Comparison of ENCODE assay signal across 8 cellular contexts in the genomic region with DNA sequence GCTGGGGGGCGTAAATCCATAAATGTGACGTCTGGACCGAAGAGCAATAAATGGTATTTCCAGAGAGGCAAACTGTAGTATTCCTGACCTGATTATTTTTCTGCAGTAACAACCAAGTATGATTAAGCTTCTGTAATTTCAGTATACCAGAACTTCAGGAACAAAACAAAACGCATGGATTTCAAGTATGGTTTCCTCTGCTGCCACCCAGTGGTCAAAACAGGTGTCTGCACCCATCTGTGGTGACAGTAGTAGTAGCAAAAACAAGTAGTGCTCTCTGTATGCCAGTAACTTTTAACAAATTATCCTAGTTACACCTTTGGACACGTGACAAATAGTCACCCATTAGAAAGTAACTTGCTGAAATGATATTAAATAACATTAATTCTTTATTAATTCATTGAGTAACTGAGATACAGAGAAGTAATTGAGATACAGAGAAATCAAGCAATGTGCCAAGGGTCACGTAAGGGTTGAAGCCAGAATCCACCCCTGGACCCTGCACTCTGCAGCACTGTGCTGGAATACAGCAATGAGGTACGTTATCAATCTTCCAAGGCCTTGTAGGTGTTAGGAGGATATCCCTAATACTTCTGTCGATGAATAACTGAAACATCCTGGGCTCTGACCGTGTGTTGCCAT. TPM values are rescaled to one million over a fixed set of nuclear protein-coding genes. Genes with fewer than 3 reads are reported as not detected.
DNase-seq lines count a peak whose midpoint lies in the region; ATAC-seq and TF ChIP-seq lines count a peak whose summit lies in the region.

No MANE protein-coding gene starts in this region.

- no peaks in the 10 kb centered on the region for H3K79me2 ChIP-seq in GM23248 (ENCODE audit: insufficient read depth)

- no peak for TF ChIP-seq POLR2A in sigmoid colon (IDR thresholded peaks at IDR 0.05)

- intact Hi-C loops in sigmoid colon (cut with DNase I): loop anchor here (1.0 kb wide), 1 partner anchor 25 kb away; no protein-coding TSS in a partner anchor

- H3K27me3 Mint-ChIP-seq in T-cell: peaks cover 22 to 25% of the 10 kb centered on the region in 2 donors

- no peaks in the 10 kb centered on the region for H3K36me3 Mint-ChIP-seq in T-cell

- peak overlapping the region; percentile 53 for H3K4me2 ChIP-seq in GM23248 (ENCODE audit: unreplicated experiment)

- in situ Hi-C loops in GM23248 (cut with MboI): no loop called here

- H3K9me3 Mint-ChIP-seq in T-cell: no peaks in the 10 kb centered on the region

- H3K9ac ChIP-seq in GM23248: no peak overlapping the region

- no peaks in the 10 kb centered on the region for H4K20me1 ChIP-seq in GM23248 (ENCODE audit: insufficient read depth)

- H3K4me3 Mint-ChIP-seq in T-cell: no peak overlapping the region

- peak overlapping the region; percentile 71 for H2AFZ ChIP-seq in GM23248

- POLR2A ChIA-PET in T-cell (lab: Charles Lee): interaction anchor here in 1 of 2 donors (1.4 kb wide), 1 partner anchor 9 kb away, joined by 5 read pairs; the partner anchor contains the start of gene RWDD1

- peak; percentile 63 to 91 (median 80) for TF ChIP-seq CTCF in sigmoid colon (IDR thresholded peaks at IDR 0.05)

- H3K27me3 ChIP-seq in GM23248 (replicated peaks; ENCODE audit: insufficient read depth): no peaks in the 10 kb centered on the region
- no peaks in the 10 kb centered on the region for H3K27me3 ChIP-seq in sigmoid colon

- ATAC-seq in T-cell (replicated peaks in 1 of 4) (peak; percentile 65 to 76 (median 73)), GM19463 (IDR thresholded peaks at IDR 0.05; ENCODE audit: unreplicated experiment) (no peak)

- no peaks in the 10 kb centered on the region for H3K9me3 ChIP-seq in GM23248 (ENCODE audit: low read depth)
- H3K9me3 ChIP-seq in sigmoid colon: no peaks in the 10 kb centered on the region

- DNase-seq in DMS114 treated with DMSO at 0.1 percent for 48 hours (lab: John Stamatoyannopoulos, UW; ENCODE audit: unreplicated experiment) (peak; percentile 71), GM23248 (peak; percentile 77), MV-4-11 (lab: John Stamatoyannopoulos, UW) (peak; percentile 39), T-cell (peak in 33 of 34 experiments; percentile 20 to 69 (median 52)), anterior cingulate cortex (lab: John Stamatoyannopoulos, UW) (peak in 53 of 58 donors; percentile 4 to 81 (median 42)), hepatic stellate cell (ENCODE audit: low spot score) (peak; percentile 29), sigmoid colon (peak; percentile 71)

- 32 to 36% methylated on average over 9 of the region's 9 CpGs for WGBS in GM23248 (ENCODE audit: low coverage in 1 of 2, low lambda C conversion rate in 2 of 2, missing lambda C conversion rate in 2 of 2), 2 experiments
- WGBS in sigmoid colon, 2 donors: 36 to 50% methylated on average over 9 of the region's 9 CpGs

- TF ChIP-seq EP300 in sigmoid colon (IDR thresholded peaks at IDR 0.05): no peak

- H3K4me1 Mint-ChIP-seq in T-cell: peaks cover 7 to 17% (median 8%) of the 10 kb centered on the region in 3 donors

- H3K4me1 ChIP-seq in GM23248 (ENCODE audit: insufficient read depth): peaks cover 48% of the 10 kb centered on the region
- peaks cover 0 to 18% (median 9%) of the 10 kb centered on the region in 4 donors for H3K4me1 ChIP-seq in sigmoid colon

- H3K36me3 ChIP-seq in GM23248 (ENCODE audit: low read depth) (no peaks in the 10 kb centered on the region), sigmoid colon (no peaks in the 10 kb centered on the region)

- peaks cover 22% of the 10 kb centered on the region for H3F3A ChIP-seq in GM23248 (ENCODE audit: insufficient read depth)

- H3K27ac ChIP-seq in GM23248 (no peak overlapping the region), sigmoid colon (no peak overlapping the region)

- no peaks in the 10 kb centered on the region for H3K9me2 ChIP-seq in GM23248 (ENCODE audit: insufficient read depth)

- H3K27ac Mint-ChIP-seq in T-cell: no peak overlapping the region

- H3K4me3 ChIP-seq in GM23248: peak overlapping the region; percentile 48
- peak overlapping the region in 3 of 4 donors; percentile 21 to 41 (median 33) for H3K4me3 ChIP-seq in sigmoid colon

- CTCF ChIA-PET in T-cell (lab: Charles Lee): interaction anchor here (0.8 to 3.4 kb wide), 20 partner anchors 9 to 344 kb away, joined by 3 to 21 read pairs (median 6); partner anchors contain the start of gene RWDD1 (in 1 of the 2)

RNA-seq across cellular contexts. Expression of gene CALHM4, which starts 7.9 kb away (rescaled TPM):
- total RNA-seq in GM23248 (2014; rRNA removed; shearing (Covaris generic)): not detected in 2 replicates
- not detected in 2 replicates for polyA plus RNA-seq in GM23248 (2016; fragmentation: Nextera tagmentation; extraction: Ambion mirVana)
- total RNA-seq in T-cell: not detected
- not detected for total RNA-seq in sigmoid colon
- not detected for polyA plus RNA-seq in sigmoid colon

RNA-seq across cellular contexts. Expression of gene RWDD1, which starts 9.8 kb away (rescaled TPM):
- 37.7 and 46.0 TPM in 2 replicates for total RNA-seq in GM23248 (2014; rRNA removed; shearing (Covaris generic))
- polyA plus RNA-seq in GM23248 (2016; fragmentation: Nextera tagmentation; extraction: Ambion mirVana) (102 and 112 TPM in 2 replicates), sigmoid colon (10 to 100 TPM; 29.5 to 73.3 (median 52.7) TPM)
- total RNA-seq in T-cell (10 to 100 TPM; 29.3 to 48.9 (median 35.8) TPM), sigmoid colon (100 to 1,000 TPM in 1 of 4 donors, 10 to 100 TPM in 3; 75.0 to 119 (median 89.1) TPM)

RNA-seq across cellular contexts. Expression of gene TRAPPC3L, which starts 16.0 kb away (rescaled TPM):
- total RNA-seq in GM23248 (2014; rRNA removed; shearing (Covaris generic)): 1.4 TPM in 1 of 2 replicates, not detected in the other
- polyA plus RNA-seq in GM23248 (2016; fragmentation: Nextera tagmentation; extraction: Ambion mirVana): 0.30 TPM in 1 of 2 replicates, not detected in the other
- not detected for total RNA-seq in T-cell
- total RNA-seq in sigmoid colon: not detected
- not detected for polyA plus RNA-seq in sigmoid colon

RNA-seq across cellular contexts. Expression of gene CALHM5, which starts 50.1 kb away (rescaled TPM):
- 8.2 and 9.8 TPM in 2 replicates for total RNA-seq in GM23248 (2014; rRNA removed; shearing (Covaris generic))
- polyA plus RNA-seq in GM23248 (2016; fragmentation: Nextera tagmentation; extraction: Ambion mirVana) (0.51 TPM in 2 replicates), sigmoid colon (under 1 TPM; 0.23 to 0.60 (median 0.57) TPM)
- total RNA-seq in T-cell (not detected), sigmoid colon (1 to 10 TPM; 1.5 to 2.5 (median 1.9) TPM)

RNA-seq across cellular contexts. Expression of gene RSPH4A, which starts 54.8 kb away (rescaled TPM):
- 1.0 TPM in 1 of 2 replicates, not detected in the other for total RNA-seq in GM23248 (2014; rRNA removed; shearing (Covaris generic))
- polyA plus RNA-seq in GM23248 (2016; fragmentation: Nextera tagmentation; extraction: Ambion mirVana) (0.15 TPM in 1 of 2 replicates, not detected in the other), sigmoid colon (under 1 TPM in 1 of 3 donors, not detected in 2; 0.19 TPM)
- total RNA-seq in T-cell (under 1 TPM; 0.38 to 0.91 (median 0.43) TPM), sigmoid colon (1 to 10 TPM in 2 of 4 donors, under 1 TPM in 2; under 0.01 to 1.1 (median 0.71) TPM)
